Comparison of ENCODE assay signal across 1 cellular context in the genomic region with DNA sequence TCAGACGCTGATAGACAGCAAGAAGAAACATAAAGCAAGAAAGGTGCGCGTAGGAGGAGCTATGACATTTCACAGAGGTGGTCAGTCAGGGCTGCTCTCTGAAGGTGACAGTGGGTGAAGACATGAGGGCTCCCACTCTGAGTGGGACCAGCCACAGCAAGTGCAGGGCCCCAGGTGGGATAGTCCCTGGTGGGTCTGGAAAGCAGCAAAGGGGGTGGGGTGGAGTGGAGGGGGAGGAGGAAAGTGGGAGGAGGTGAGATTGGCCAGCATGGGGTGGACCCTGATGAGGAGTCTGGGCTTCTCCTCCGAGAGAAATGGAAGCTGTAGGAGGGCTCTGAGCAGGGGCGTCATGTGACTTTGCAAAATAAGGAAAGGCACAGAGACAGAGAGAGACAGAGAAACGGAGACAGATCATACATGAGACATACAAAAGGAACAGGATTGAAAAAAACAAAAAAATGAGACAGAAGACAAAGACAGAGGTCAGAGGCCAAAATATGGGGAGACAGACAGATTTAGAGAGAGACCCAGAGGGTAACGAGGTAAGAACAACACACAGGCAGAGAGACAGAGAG.
A peak's percentile ranks its signal among the peaks of the same experiment; 100 is the strongest.
TF ChIP-seq lines count a peak whose summit lies in the region.

No MANE protein-coding gene starts in this region.

TF ChIP-seq in HEK293, 187 proteins besides CTCF, POLR2A, EP300 and RAD21 (continued from another document):
- TF ChIP-seq ZBTB10 (tag by site-specific recombination; IDR thresholded peaks at IDR 0.05) (0 out of 2 replicates have a peak, but pooled peaks have one; percentile 12), ZNF274 (IDR thresholded peaks at IDR 0.05; ENCODE audit: low read length) (no peak), ZNF274 (tag by site-specific recombination; IDR thresholded peaks at IDR 0.05; ENCODE audit: borderline replicate concordance) (no peak), ZNF366 (tag by site-specific recombination; conservative IDR thresholded peaks at IDR 0.05) (0 out of 2 replicates have a peak, but pooled peaks have one; percentile 15), ZNF10 (tag by site-specific recombination; IDR thresholded peaks at IDR 0.05) (no peak; the same call in 1 of the 2 replicates), ZNF560 (tag by site-specific recombination; IDR thresholded peaks at IDR 0.05; ENCODE audit: borderline replicate concordance) (no peak), ZNF660 (tag by site-specific recombination; IDR thresholded peaks at IDR 0.05) (no peak)
- TF ChIP-seq, protein P1, sequence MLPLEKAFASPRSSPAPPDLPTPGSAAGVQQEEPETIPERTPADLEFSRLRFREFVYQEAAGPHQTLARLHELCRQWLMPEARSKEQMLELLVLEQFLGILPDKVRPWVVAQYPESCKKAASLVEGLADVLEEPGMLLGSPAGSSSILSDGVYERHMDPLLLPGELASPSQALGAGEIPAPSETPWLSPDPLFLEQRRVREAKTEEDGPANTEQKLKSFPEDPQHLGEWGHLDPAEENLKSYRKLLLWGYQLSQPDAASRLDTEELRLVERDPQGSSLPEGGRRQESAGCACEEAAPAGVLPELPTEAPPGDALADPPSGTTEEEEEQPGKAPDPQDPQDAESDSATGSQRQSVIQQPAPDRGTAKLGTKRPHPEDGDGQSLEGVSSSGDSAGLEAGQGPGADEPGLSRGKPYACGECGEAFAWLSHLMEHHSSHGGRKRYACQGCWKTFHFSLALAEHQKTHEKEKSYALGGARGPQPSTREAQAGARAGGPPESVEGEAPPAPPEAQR (tag by site-specific recombination; IDR thresholded peaks at IDR 0.05), result no peak
